26 cellular contexts compared by ENCODE assay signal in genomic region chr10:93189959-93190358, GRCh38.
"Had no signal": no experiment of that assay in that cellular context is flagged by ENCODE, and none has a peak within 500 bp of the region (broad histone marks: within the 10 kb centered on the region; RNA-seq: fewer than 3 reads in every experiment).

No MANE protein-coding gene starts in this region.

- H3K4me2 ChIP-seq: hepatocyte had no signal

- H3K27me3 ChIP-seq: hepatocyte had no signal

- H3K79me2 ChIP-seq: hepatocyte, parathyroid adenoma had no signal

- H3K36me3 Mint-ChIP-seq: activated naive CD4-positive, alpha-beta T cell treated with anti-CD3 and anti-CD28 coated beads, Interleukin-2, amount 50 U/mL, for 24 hours; brain; stimulated activated memory B cell treated with anti-CD40 and anti-IgM and Interleukin-4, amounts not matched to agents 10 μg/mL and 1 μg/mL and 100 μg/mL, for 72 hours; T-cell; type B pancreatic cell had no signal

- ATAC-seq: activated CD8-positive, alpha-beta T cell treated with anti-CD3 and anti-CD28 coated beads, Interleukin-2, amount 10 ng/mL, durations not matched to agents 7 days and 5 days; foreskin keratinocyte; left ventricle myocardium superior; stimulated activated memory B cell treated with anti-CD40 and anti-IgM and Interleukin-4, amounts not matched to agents 10 μg/mL and 1 μg/mL and 100 μg/mL, for 72 hours; T-cell had no signal

- H3K4me1 ChIP-seq: foreskin keratinocyte, parathyroid adenoma had no signal

- H3K9ac ChIP-seq: parathyroid adenoma had no signal

- H3K27ac Mint-ChIP-seq: activated CD4-positive, alpha-beta T cell treated with anti-CD3 and anti-CD28 coated beads, Interleukin-2, amount 10 ng/mL, durations not matched to agents 7 days and 5 days; activated CD8-positive, alpha-beta T cell treated with anti-CD3 and anti-CD28 coated beads, Interleukin-2, amount 10 ng/mL, durations not matched to agents 7 days and 5 days; activated naive CD4-positive, alpha-beta T cell treated with anti-CD3 and anti-CD28 coated beads, Interleukin-2, amount 50 U/mL, for 24 hours; brain; dendritic cell treated with granulocyte-macrophage colony-stimulating factor and Interleukin-4, amounts not matched to agents 40 ng/mL and 50 ng/mL, for 4 days; nephron progenitor cell; stimulated activated memory B cell treated with anti-CD40 and anti-IgM and Interleukin-4, amounts not matched to agents 10 μg/mL and 1 μg/mL and 100 μg/mL, for 72 hours; T-cell; T-helper 2 cell treated with Interferon-gamma antibody and Interleukin-4, amounts not matched to agents 5 μg/mL and 100 μg/mL, for 36 hours; type B pancreatic cell had no signal

- H3K4me1 Mint-ChIP-seq: activated CD4-positive, alpha-beta T cell treated with anti-CD3 and anti-CD28 coated beads, Interleukin-2, amount 10 ng/mL, durations not matched to agents 7 days and 5 days; activated naive CD4-positive, alpha-beta T cell treated with anti-CD3 and anti-CD28 coated beads, Interleukin-2, amount 50 U/mL, for 24 hours; brain; stimulated activated memory B cell treated with anti-CD40 and anti-IgM and Interleukin-4, amounts not matched to agents 10 μg/mL and 1 μg/mL and 100 μg/mL, for 72 hours; T-cell had no signal

- H3K9me3 Mint-ChIP-seq: activated CD4-positive, alpha-beta T cell treated with anti-CD3 and anti-CD28 coated beads, Interleukin-2, amount 10 ng/mL, durations not matched to agents 7 days and 5 days; activated naive CD4-positive, alpha-beta T cell treated with anti-CD3 and anti-CD28 coated beads, Interleukin-2, amount 50 U/mL, for 24 hours; dendritic cell treated with granulocyte-macrophage colony-stimulating factor and Interleukin-4, amounts not matched to agents 40 ng/mL and 50 ng/mL, for 4 days; T-cell; T-helper 2 cell treated with Interferon-gamma antibody and Interleukin-4, amounts not matched to agents 5 μg/mL and 100 μg/mL, for 36 hours; type B pancreatic cell had no signal

- H2AFZ ChIP-seq: hepatocyte, parathyroid adenoma had no signal

- H3K4me3 ChIP-seq: hepatocyte had no signal

- H3K27ac ChIP-seq: foreskin keratinocyte, hepatocyte, parathyroid adenoma, VCaP had no signal

- DNase-seq: activated CD4-positive, alpha-beta T cell treated with anti-CD3 and anti-CD28 coated beads, Interleukin-2, amount 10 ng/mL, durations not matched to agents 7 days and 5 days; activated CD4-positive, CD25-positive, alpha-beta regulatory T cell treated with anti-CD3 and anti-CD28 coated beads, Interleukin-2, amount 50 U/mL, for 72 hours; activated CD8-positive, alpha-beta T cell treated with anti-CD3 and anti-CD28 coated beads, Interleukin-2, amount 10 ng/mL, durations not matched to agents 7 days and 5 days; activated gamma-delta T cell treated with Interleukin-2 at 50 U/mL for 16 hours; aorta; caudate nucleus; effector CD4-positive, alpha-beta T cell; erythroblast; foreskin keratinocyte; kidney glomerular epithelial cell; left ventricle myocardium superior; mammary epithelial cell; nephron progenitor cell; nucleus accumbens; small intestine; stimulated activated CD4-positive, alpha-beta T cell treated with anti-CD3 and anti-CD28 coated beads, Interleukin-2, amount 100 ng/mL, for 24 hours; T-cell had no signal

- H3K4me3 Mint-ChIP-seq: activated CD4-positive, alpha-beta T cell treated with anti-CD3 and anti-CD28 coated beads, Interleukin-2, amount 10 ng/mL, durations not matched to agents 7 days and 5 days; activated CD8-positive, alpha-beta T cell treated with anti-CD3 and anti-CD28 coated beads, Interleukin-2, amount 10 ng/mL, durations not matched to agents 7 days and 5 days; activated naive CD4-positive, alpha-beta T cell treated with anti-CD3 and anti-CD28 coated beads, Interleukin-2, amount 50 U/mL, for 24 hours; brain; dendritic cell treated with granulocyte-macrophage colony-stimulating factor and Interleukin-4, amounts not matched to agents 40 ng/mL and 50 ng/mL, for 4 days; nephron progenitor cell; stimulated activated memory B cell treated with anti-CD40 and anti-IgM and Interleukin-4, amounts not matched to agents 10 μg/mL and 1 μg/mL and 100 μg/mL, for 72 hours; T-cell; T-helper 2 cell treated with Interferon-gamma antibody and Interleukin-4, amounts not matched to agents 5 μg/mL and 100 μg/mL, for 36 hours; type B pancreatic cell had no signal
